In genomic region chr19:7654401-7654800, GRCh38 we compare ENCODE assay signal across 1 cellular context.
TF ChIP-seq lines count a peak whose summit lies in the region.

No MANE protein-coding gene starts in this region.

TF ChIP-seq in GM23338, 12 proteins besides CTCF, POLR2A, EP300 and RAD21 (continued from another document):
- TF ChIP-seq ZNF462 (CRISPR knock-in tag; IDR thresholded peaks at IDR 0.05) (no peak), JUNB (IDR thresholded peaks at IDR 0.05; ENCODE audit: unreplicated experiment) (no peak), EZH2phosphoT487 (IDR thresholded peaks at IDR 0.05; ENCODE audit: unreplicated experiment) (no peak), CREB1 (CRISPR knock-in tag; IDR thresholded peaks at IDR 0.05; ENCODE audit: low read depth) (no peak), NANOG (IDR thresholded peaks at IDR 0.05; ENCODE audit: borderline replicate concordance) (no peak), POLR2AphosphoS5 (IDR thresholded peaks at IDR 0.05; ENCODE audit: low read depth) (no peak), EZH2 (IDR thresholded peaks at IDR 0.05; ENCODE audit: low read depth, unreplicated experiment) (no peak), ZNF331 (CRISPR knock-in tag; IDR thresholded peaks at IDR 0.05; ENCODE audit: low read depth) (no peak)
- TF ChIP-seq, protein P1, sequence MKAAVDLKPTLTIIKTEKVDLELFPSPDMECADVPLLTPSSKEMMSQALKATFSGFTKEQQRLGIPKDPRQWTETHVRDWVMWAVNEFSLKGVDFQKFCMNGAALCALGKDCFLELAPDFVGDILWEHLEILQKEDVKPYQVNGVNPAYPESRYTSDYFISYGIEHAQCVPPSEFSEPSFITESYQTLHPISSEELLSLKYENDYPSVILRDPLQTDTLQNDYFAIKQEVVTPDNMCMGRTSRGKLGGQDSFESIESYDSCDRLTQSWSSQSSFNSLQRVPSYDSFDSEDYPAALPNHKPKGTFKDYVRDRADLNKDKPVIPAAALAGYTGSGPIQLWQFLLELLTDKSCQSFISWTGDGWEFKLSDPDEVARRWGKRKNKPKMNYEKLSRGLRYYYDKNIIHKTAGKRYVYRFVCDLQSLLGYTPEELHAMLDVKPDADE (IDR thresholded peaks at IDR 0.05), result no peak
